Comparison of ENCODE assay signal across 8 cellular contexts in the genomic region with DNA sequence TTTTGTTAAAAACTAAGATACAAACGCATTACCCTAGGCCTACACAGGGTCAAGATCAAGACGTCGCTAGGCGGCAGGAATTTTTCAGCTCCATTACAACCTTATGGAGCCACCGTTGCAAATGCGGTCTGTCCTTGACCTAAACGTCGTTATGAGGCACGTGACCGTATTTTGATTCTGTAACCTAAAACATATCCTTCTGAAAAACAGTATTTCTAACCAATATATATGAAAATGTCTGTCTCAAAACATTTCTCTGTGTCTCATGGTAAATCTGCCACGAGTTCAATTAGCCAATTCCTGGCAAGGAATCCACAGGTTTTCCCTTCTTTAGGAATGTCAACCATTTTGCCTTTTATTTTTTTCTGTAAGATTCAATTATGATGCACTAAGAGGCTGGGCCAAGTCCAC. TPM values are rescaled to one million over a fixed set of nuclear protein-coding genes. Genes with fewer than 3 reads are reported as not detected.
DNase-seq lines count a peak whose midpoint lies in the region; ATAC-seq lines count a peak whose summit lies in the region.

No MANE protein-coding gene starts in this region.

- peak overlapping the region; percentile 84 to 93 (median 91) for H3K27ac Mint-ChIP-seq in CD4-positive, alpha-beta memory T cell
- peak overlapping the region; percentile 80 to 99 (median 90) for H3K27ac Mint-ChIP-seq in naive thymus-derived CD4-positive, alpha-beta T cell

- POLR2A ChIA-PET in CD4-positive, alpha-beta memory T cell (lab: Charles Lee; ENCODE audit: partially characterized antibody), result interaction anchor here (0.8 to 4.8 kb wide), 9 partner anchors 13 to 570 kb away, joined by 3 to 43 read pairs (median 9); partner anchors contain the start of genes CLHC1 and RPS27A
- POLR2A ChIA-PET in naive thymus-derived CD4-positive, alpha-beta T cell (lab: Charles Lee), result interaction anchor here (0.6 to 4.4 kb wide), 6 partner anchors 9 to 471 kb away, joined by 3 to 35 read pairs (median 6); partner anchors contain the start of genes CFAP36, CLHC1 and RPS27A

- H3K4me3 Mint-ChIP-seq in CD4-positive, alpha-beta memory T cell, result peak overlapping the region; percentile 94 to 100 (median 96)
- H3K4me3 Mint-ChIP-seq in naive thymus-derived CD4-positive, alpha-beta T cell, result peak overlapping the region; percentile 87 to 100 (median 97)

- H3K27me3 ChIP-seq in CD4-positive, alpha-beta memory T cell (ENCODE audit: insufficient read depth, low read length), result no peaks in the 10 kb centered on the region
- H3K27me3 ChIP-seq in HAP-1 (ENCODE audit: low read depth), result no peaks in the 10 kb centered on the region
- no peaks in the 10 kb centered on the region for H3K27me3 ChIP-seq in endocrine pancreas (ENCODE audit: control insufficient read depth, insufficient read depth, low read length)
- no peaks in the 10 kb centered on the region for H3K27me3 ChIP-seq in naive thymus-derived CD4-positive, alpha-beta T cell (ENCODE audit: control insufficient read depth in 2 of 2, insufficient read depth in 2 of 2, low read length in 2 of 2)

- H3K36me3 ChIP-seq in CD4-positive, alpha-beta memory T cell (ENCODE audit: insufficient read depth, low read length), result no peaks in the 10 kb centered on the region
- H3K36me3 ChIP-seq in HAP-1 (replicated peaks), result no peaks in the 10 kb centered on the region; the same call in 1 of the 2 replicates
- no peaks in the 10 kb centered on the region for H3K36me3 ChIP-seq in endocrine pancreas (ENCODE audit: control insufficient read depth, insufficient read depth, low read length)
- H3K36me3 ChIP-seq in naive thymus-derived CD4-positive, alpha-beta T cell (ENCODE audit: control insufficient read depth in 2 of 3, insufficient read depth in 3 of 3, low read length in 3 of 3), result peaks cover 0 to 4% (median 0%) of the 10 kb centered on the region in 3 experiments

- no peaks in the 10 kb centered on the region for H3K27me3 Mint-ChIP-seq in CD4-positive, alpha-beta memory T cell
- no peaks in the 10 kb centered on the region for H3K27me3 Mint-ChIP-seq in naive thymus-derived CD4-positive, alpha-beta T cell

- DNase-seq in CD4-positive, alpha-beta memory T cell, result no peak
- DNase-seq in HAP-1 (ENCODE audit: low spot score in 2 of 2), result peak; percentile 63
- peak; percentile 58 for DNase-seq in SK-N-DZ (ENCODE audit: low spot score)
- no peak for DNase-seq in naive thymus-derived CD4-positive, alpha-beta T cell
- DNase-seq in NCI-H226, result no peak
- no peak for DNase-seq in NCI-H2081 treated with DMSO at 0.1 percent for 48 hours (lab: John Stamatoyannopoulos, UW)

- H3K4me1 ChIP-seq in CD4-positive, alpha-beta memory T cell (ENCODE audit: insufficient read depth, low read length), result peaks cover 69% of the 10 kb centered on the region
- H3K4me1 ChIP-seq in HAP-1, result peaks cover 24% of the 10 kb centered on the region
- H3K4me1 ChIP-seq in endocrine pancreas (ENCODE audit: control insufficient read depth, insufficient read depth, low read length), result peaks cover 13% of the 10 kb centered on the region
- H3K4me1 ChIP-seq in naive thymus-derived CD4-positive, alpha-beta T cell (ENCODE audit: control insufficient read depth in 2 of 2, insufficient read depth in 2 of 2, low read length in 2 of 2), result peaks cover 24 to 30% of the 10 kb centered on the region in 2 donors

- peak overlapping the region; percentile 87 for H3K27ac ChIP-seq in CD4-positive, alpha-beta memory T cell (ENCODE audit: low read depth, low read length)
- H3K27ac ChIP-seq in naive thymus-derived CD4-positive, alpha-beta T cell (ENCODE audit: low read depth, low read length), result peak overlapping the region; percentile 81

- peak overlapping the region; percentile 88 for H3K9ac ChIP-seq in endocrine pancreas (ENCODE audit: control insufficient read depth, insufficient read depth, low read length)

- no peaks in the 10 kb centered on the region for H3K9me3 Mint-ChIP-seq in CD4-positive, alpha-beta memory T cell
- no peaks in the 10 kb centered on the region for H3K9me3 Mint-ChIP-seq in naive thymus-derived CD4-positive, alpha-beta T cell

- peak overlapping the region; percentile 88 to 93 for H3K4me3 ChIP-seq in CD4-positive, alpha-beta memory T cell (ENCODE audit: low read length in 2 of 2)
- H3K4me3 ChIP-seq in HAP-1 (peak overlapping the region; percentile 76), endocrine pancreas (ENCODE audit: control insufficient read depth, insufficient read depth, low read length) (peak overlapping the region; percentile 94)
- peak overlapping the region; percentile 93 for H3K4me3 ChIP-seq in naive thymus-derived CD4-positive, alpha-beta T cell (ENCODE audit: low read length)

- H3K4me1 Mint-ChIP-seq in CD4-positive, alpha-beta memory T cell, result peaks cover 45 to 75% (median 57%) of the 10 kb centered on the region in 4 donors
- peaks cover 35 to 70% (median 56%) of the 10 kb centered on the region in 7 donors for H3K4me1 Mint-ChIP-seq in naive thymus-derived CD4-positive, alpha-beta T cell

- in situ Hi-C loops in HAP-1 (cut with MboI; ENCODE audit: low sequenced_read_pairs), result no loop called here

- CTCF ChIA-PET in CD4-positive, alpha-beta memory T cell (lab: Charles Lee; ENCODE audit: partially characterized antibody), result interaction anchor here (0.8 to 3.6 kb wide), 22 partner anchors 8 to 570 kb away, joined by 3 to 26 read pairs (median 5); partner anchors contain the start of genes CLHC1 and RPS27A
- CTCF ChIA-PET in naive thymus-derived CD4-positive, alpha-beta T cell (lab: Charles Lee), result interaction anchor here (0.6 to 3.5 kb wide), 13 partner anchors 21 to 380 kb away, joined by 3 to 21 read pairs (median 4); no protein-coding TSS in a partner anchor

- ATAC-seq in naive thymus-derived CD4-positive, alpha-beta T cell, result no peak
- no peak for ATAC-seq in GM18858 (IDR thresholded peaks at IDR 0.05; ENCODE audit: unreplicated experiment)

- intact Hi-C loops in CD4-positive, alpha-beta memory T cell (cut with micrococcal nuclease), result no loop called here
- intact Hi-C loops in naive thymus-derived CD4-positive, alpha-beta T cell (cut with micrococcal nuclease), result loop anchor here in 1 of 2 donors (10.0 kb wide), 1 partner anchor 1264 kb away; the partner anchor contains the start of genes ASB3 and ERLEC1

- peaks cover 0 to 15% of the 10 kb centered on the region in 2 donors for H3K36me3 Mint-ChIP-seq in CD4-positive, alpha-beta memory T cell
- H3K36me3 Mint-ChIP-seq in naive thymus-derived CD4-positive, alpha-beta T cell, result peaks cover 0 to 15% (median 0%) of the 10 kb centered on the region in 5 donors

- H3K9me3 ChIP-seq in CD4-positive, alpha-beta memory T cell (ENCODE audit: control insufficient read depth in 1 of 2, low read length in 2 of 2), result no peaks in the 10 kb centered on the region
- H3K9me3 ChIP-seq in HAP-1 (no peaks in the 10 kb centered on the region), endocrine pancreas (ENCODE audit: control insufficient read depth, low read length) (no peaks in the 10 kb centered on the region)
- no peaks in the 10 kb centered on the region for H3K9me3 ChIP-seq in naive thymus-derived CD4-positive, alpha-beta T cell (ENCODE audit: control insufficient read depth in 2 of 3, low read length in 3 of 3)

RNA-seq across cellular contexts. Expression of gene RTN4, which starts 1.7 kb away (rescaled TPM):
- 10 to 100 TPM; 73.8 to 81.3 TPM for total RNA-seq in CD4-positive, alpha-beta memory T cell
- polyA plus RNA-seq in CD4-positive, alpha-beta memory T cell, result 10 to 100 TPM; 89.1 to 90.0 TPM
- 167 and 176 TPM in 2 replicates for polyA plus RNA-seq in SK-N-DZ (2014; cell fraction: cytosol; rRNA removed)
- 101 and 109 TPM in 2 replicates for polyA plus RNA-seq in SK-N-DZ (2014; cell fraction: nucleus; rRNA removed)
- total RNA-seq in naive thymus-derived CD4-positive, alpha-beta T cell, result 100 to 1,000 TPM in 1 of 5 experiments, 10 to 100 TPM in 4; 59.6 to 100 (median 65.1) TPM
- polyA plus RNA-seq in naive thymus-derived CD4-positive, alpha-beta T cell, result 100 to 1,000 TPM in 1 of 2 donors, 10 to 100 TPM in 1; 61.2 to 126 TPM

Comparison
In these comparisons a context has a peak if more than half of its experiments do, and no peak if none do; other contexts are left out.
1. DNase-seq: peak in HAP-1 (2 of 2) and SK-N-DZ (single experiment); none in CD4-positive, alpha-beta memory T cell (0 of 5), naive thymus-derived CD4-positive, alpha-beta T cell (0 of 9), NCI-H226 (single experiment) and NCI-H2081 treated with DMSO at 0.1 percent for 48 hours (single experiment).
2. Peak in every context shown above with its lines, with median percentiles within 50 percentile points of each other: H3K4me3 ChIP-seq.